1 cellular context compared by ENCODE assay signal in the genomic region with DNA sequence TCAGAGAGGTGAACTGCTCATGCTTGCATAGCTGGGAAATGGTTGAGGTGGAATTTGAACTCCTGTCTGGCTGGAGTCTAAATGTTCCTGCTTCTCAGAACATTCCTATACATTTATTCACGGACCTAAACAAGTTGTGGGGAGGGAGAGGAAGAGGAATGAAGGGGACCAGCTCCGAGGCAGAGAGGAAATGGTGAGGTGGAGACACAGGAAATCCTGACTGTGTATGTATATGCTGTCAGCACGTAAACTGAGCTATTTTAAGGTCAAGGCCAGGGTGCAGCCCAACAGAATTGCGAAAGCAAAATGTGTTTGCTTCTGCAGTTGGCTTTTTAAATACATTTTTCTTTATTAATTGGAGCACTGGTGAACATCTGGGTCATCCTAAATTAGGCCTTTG.
TF ChIP-seq lines count a peak whose summit lies in the region.

No MANE protein-coding gene starts in this region.

TF ChIP-seq in HepG2, 621 proteins besides CTCF, POLR2A, EP300 and RAD21 (continued from another document):
- TF ChIP-seq ZNF180 (CRISPR knock-in tag; IDR thresholded peaks at IDR 0.05; ENCODE audit: borderline replicate concordance, low read depth) (no peak), LCORL (IDR thresholded peaks at IDR 0.05) (peak; percentile 4; the same call in 1 of the 2 replicates), LCORL (CRISPR knock-in tag; IDR thresholded peaks at IDR 0.05) (peak; percentile 75), STAG1 (CRISPR knock-in tag; IDR thresholded peaks at IDR 0.05) (no peak), ZNF772 (CRISPR knock-in tag; IDR thresholded peaks at IDR 0.05) (no peak), CBX1 (IDR thresholded peaks at IDR 0.05; ENCODE audit: low read depth) (no peak), ZNF510 (CRISPR knock-in tag; IDR thresholded peaks at IDR 0.05; ENCODE audit: low read depth) (no peak), PATZ1 (CRISPR knock-in tag; IDR thresholded peaks at IDR 0.05) (no peak), RFXAP (CRISPR knock-in tag; IDR thresholded peaks at IDR 0.05; ENCODE audit: borderline replicate concordance) (peak; percentile 45; the same call in 1 of the 2 replicates), KLF6 (CRISPR knock-in tag; IDR thresholded peaks at IDR 0.05) (no peak), SP5 (CRISPR knock-in tag; IDR thresholded peaks at IDR 0.05; ENCODE audit: borderline replicate concordance, low read depth) (no peak), SP2 (CRISPR knock-in tag; IDR thresholded peaks at IDR 0.05) (no peak), TEAD2 (CRISPR knock-in tag; IDR thresholded peaks at IDR 0.05) (no peak), ARNT (IDR thresholded peaks at IDR 0.05) (no peak), CREBL2 (CRISPR knock-in tag; IDR thresholded peaks at IDR 0.05; ENCODE audit: borderline replicate concordance) (no peak), KMT2B (CRISPR knock-in tag; IDR thresholded peaks at IDR 0.05) (0 out of 2 replicates have a peak, but pooled peaks have one; percentile 14), ZHX2 (IDR thresholded peaks at IDR 0.05; ENCODE audit: low read depth) (no peak), ZHX2 (CRISPR knock-in tag; IDR thresholded peaks at IDR 0.05; ENCODE audit: borderline replicate concordance) (no peak), IKZF1 (IDR thresholded peaks at IDR 0.05) (no peak), NFE2L2 (IDR thresholded peaks at IDR 0.05; ENCODE audit: low read length) (no peak), HDAC1 (CRISPR knock-in tag; IDR thresholded peaks at IDR 0.05) (no peak), ZNF780A (CRISPR knock-in tag; IDR thresholded peaks at IDR 0.05) (no peak), ZSCAN29 (CRISPR knock-in tag; conservative IDR thresholded peaks at IDR 0.05) (0 out of 2 replicates have a peak, but pooled peaks have one; percentile 25), ARID5B (CRISPR knock-in tag; IDR thresholded peaks at IDR 0.05) (peak; percentile 97), ZBTB20 (CRISPR knock-in tag; IDR thresholded peaks at IDR 0.05; ENCODE audit: borderline replicate concordance, low read depth) (peak; percentile 99), HMGXB4 (CRISPR knock-in tag; IDR thresholded peaks at IDR 0.05; ENCODE audit: borderline replicate concordance in 1 of 2, low read depth in 1 of 2) (no peak)
- TF ChIP-seq, protein P1, sequence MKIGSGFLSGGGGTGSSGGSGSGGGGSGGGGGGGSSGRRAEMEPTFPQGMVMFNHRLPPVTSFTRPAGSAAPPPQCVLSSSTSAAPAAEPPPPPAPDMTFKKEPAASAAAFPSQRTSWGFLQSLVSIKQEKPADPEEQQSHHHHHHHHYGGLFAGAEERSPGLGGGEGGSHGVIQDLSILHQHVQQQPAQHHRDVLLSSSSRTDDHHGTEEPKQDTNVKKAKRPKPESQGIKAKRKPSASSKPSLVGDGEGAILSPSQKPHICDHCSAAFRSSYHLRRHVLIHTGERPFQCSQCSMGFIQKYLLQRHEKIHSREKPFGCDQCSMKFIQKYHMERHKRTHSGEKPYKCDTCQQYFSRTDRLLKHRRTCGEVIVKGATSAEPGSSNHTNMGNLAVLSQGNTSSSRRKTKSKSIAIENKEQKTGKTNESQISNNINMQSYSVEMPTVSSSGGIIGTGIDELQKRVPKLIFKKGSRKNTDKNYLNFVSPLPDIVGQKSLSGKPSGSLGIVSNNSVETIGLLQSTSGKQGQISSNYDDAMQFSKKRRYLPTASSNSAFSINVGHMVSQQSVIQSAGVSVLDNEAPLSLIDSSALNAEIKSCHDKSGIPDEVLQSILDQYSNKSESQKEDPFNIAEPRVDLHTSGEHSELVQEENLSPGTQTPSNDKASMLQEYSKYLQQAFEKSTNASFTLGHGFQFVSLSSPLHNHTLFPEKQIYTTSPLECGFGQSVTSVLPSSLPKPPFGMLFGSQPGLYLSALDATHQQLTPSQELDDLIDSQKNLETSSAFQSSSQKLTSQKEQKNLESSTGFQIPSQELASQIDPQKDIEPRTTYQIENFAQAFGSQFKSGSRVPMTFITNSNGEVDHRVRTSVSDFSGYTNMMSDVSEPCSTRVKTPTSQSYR (CRISPR knock-in tag; IDR thresholded peaks at IDR 0.05; ENCODE audit: borderline replicate concordance): no peak
- TF ChIP-seq, protein P2, sequence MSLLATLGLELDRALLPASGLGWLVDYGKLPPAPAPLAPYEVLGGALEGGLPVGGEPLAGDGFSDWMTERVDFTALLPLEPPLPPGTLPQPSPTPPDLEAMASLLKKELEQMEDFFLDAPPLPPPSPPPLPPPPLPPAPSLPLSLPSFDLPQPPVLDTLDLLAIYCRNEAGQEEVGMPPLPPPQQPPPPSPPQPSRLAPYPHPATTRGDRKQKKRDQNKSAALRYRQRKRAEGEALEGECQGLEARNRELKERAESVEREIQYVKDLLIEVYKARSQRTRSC (CRISPR knock-in tag; IDR thresholded peaks at IDR 0.05; ENCODE audit: low read depth): no peak
- TF ChIP-seq, protein P3, sequence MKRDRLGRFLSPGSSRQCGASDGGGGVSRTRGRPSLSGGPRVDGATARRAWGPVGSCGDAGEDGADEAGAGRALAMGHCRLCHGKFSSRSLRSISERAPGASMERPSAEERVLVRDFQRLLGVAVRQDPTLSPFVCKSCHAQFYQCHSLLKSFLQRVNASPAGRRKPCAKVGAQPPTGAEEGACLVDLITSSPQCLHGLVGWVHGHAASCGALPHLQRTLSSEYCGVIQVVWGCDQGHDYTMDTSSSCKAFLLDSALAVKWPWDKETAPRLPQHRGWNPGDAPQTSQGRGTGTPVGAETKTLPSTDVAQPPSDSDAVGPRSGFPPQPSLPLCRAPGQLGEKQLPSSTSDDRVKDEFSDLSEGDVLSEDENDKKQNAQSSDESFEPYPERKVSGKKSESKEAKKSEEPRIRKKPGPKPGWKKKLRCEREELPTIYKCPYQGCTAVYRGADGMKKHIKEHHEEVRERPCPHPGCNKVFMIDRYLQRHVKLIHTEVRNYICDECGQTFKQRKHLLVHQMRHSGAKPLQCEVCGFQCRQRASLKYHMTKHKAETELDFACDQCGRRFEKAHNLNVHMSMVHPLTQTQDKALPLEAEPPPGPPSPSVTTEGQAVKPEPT (CRISPR knock-in tag; IDR thresholded peaks at IDR 0.05; ENCODE audit: low read depth): no peak
